Comparison of ENCODE assay signal across 8 cellular contexts in the genomic region with DNA sequence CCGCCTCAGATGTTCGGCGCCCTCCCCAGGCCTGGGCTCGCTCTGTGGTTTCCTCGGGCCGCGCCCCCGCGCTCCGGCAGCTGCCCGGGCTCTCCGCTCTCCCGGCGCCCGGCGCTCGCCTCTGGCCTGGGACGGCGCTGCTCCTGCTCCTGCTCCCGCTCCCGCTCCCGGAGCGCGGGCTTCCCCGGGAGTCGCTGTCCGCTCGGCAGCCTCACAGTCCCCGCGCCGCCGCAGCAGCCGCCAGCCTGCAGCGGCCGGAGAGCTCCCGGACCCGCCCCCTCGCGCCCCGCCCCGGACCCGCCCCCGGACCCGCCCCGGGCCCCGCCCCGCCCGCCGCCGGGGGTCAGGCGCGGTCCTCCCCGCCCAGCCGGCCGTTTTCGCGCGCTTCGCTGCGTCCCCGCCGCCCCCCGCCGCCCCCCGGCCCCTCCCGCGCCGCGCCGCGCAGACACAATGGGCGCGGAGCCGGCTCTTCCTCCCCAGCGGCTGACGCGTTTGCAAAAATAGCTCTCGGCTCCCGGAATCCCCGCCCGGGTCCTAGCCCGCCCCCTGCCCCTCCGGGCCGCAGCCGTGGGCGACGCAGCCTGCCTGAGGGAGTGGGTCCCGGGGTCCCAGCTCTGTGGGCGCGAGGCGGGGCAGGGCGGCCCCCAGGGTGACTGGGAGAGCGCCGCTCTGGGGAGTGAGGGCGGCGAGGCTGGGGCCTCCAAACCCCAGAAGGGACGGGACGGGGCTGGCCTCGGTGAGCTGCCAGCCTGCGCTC. TPM values are rescaled to one million over a fixed set of nuclear protein-coding genes. Genes with fewer than 3 reads are reported as not detected.
A peak's percentile ranks its signal among the peaks of the same experiment; 100 is the strongest.
DNase-seq lines count a peak whose midpoint lies in the region; ATAC-seq lines count a peak whose summit lies in the region.

A gene with protein sequence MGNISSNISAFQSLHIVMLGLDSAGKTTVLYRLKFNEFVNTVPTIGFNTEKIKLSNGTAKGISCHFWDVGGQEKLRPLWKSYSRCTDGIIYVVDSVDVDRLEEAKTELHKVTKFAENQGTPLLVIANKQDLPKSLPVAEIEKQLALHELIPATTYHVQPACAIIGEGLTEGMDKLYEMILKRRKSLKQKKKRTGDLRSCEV (minus strand): TSS at position 247 of the 757 bp plus-strand sequence. CDS start 495 bp downstream, outside the sequence.

- H3K9me3 ChIP-seq in effector memory CD4-positive, alpha-beta T cell (ENCODE audit: control insufficient read depth, low read length), result no peaks in the 10 kb centered on the region

- H3K36me3 Mint-ChIP-seq in stimulated activated naive B cell treated with anti-CD40 and anti-IgM and Interleukin-4, amounts not matched to agents 10 μg/mL and 1 μg/mL and 100 μg/mL, for 72 hours, result peaks cover 2 to 17% of the 10 kb centered on the region in 2 donors

- peaks cover 30 to 48% of the 10 kb centered on the region in 2 donors for H3K4me1 Mint-ChIP-seq in stimulated activated naive B cell treated with anti-CD40 and anti-IgM and Interleukin-4, amounts not matched to agents 10 μg/mL and 1 μg/mL and 100 μg/mL, for 72 hours

- DNase-seq in NCI-H2107 (lab: John Stamatoyannopoulos, UW), result peak; percentile 26
- no peak for DNase-seq in NCI-H2107 treated with DMSO at 0.1 percent for 48 hours (lab: John Stamatoyannopoulos, UW; ENCODE audit: unreplicated experiment)
- DNase-seq in NCI-H345 (lab: John Stamatoyannopoulos, UW), result peak; percentile 76
- peak; percentile 88 for DNase-seq in activated CD8-positive, alpha-beta memory T cell treated with anti-CD3 and anti-CD28 coated beads for 24 hours
- DNase-seq in effector memory CD4-positive, alpha-beta T cell, result peak; percentile 56 to 71 (median 68)
- DNase-seq in lung microvascular endothelial cell (ENCODE audit: low read depth in 2 of 2), result peak; percentile 84
- DNase-seq in stimulated activated naive B cell treated with anti-CD40 and anti-IgM and Interleukin-4, amounts not matched to agents 10 μg/mL and 1 μg/mL and 100 μg/mL, for 72 hours, result peak; percentile 51

- peaks cover 33% of the 10 kb centered on the region for H3K4me1 ChIP-seq in effector memory CD4-positive, alpha-beta T cell (ENCODE audit: control insufficient read depth, insufficient read depth, low read length, poor library complexity, severe bottlenecking)

- peak within 1 kb of the TSS; percentile 88 for H3K27ac Mint-ChIP-seq in stimulated activated naive B cell treated with anti-CD40 and anti-IgM and Interleukin-4, amounts not matched to agents 10 μg/mL and 1 μg/mL and 100 μg/mL, for 72 hours

- H3K27me3 Mint-ChIP-seq in stimulated activated naive B cell treated with anti-CD40 and anti-IgM and Interleukin-4, amounts not matched to agents 10 μg/mL and 1 μg/mL and 100 μg/mL, for 72 hours, result peaks cover 0 to 6% of the 10 kb centered on the region in 2 donors

- H3K9me3 Mint-ChIP-seq in stimulated activated naive B cell treated with anti-CD40 and anti-IgM and Interleukin-4, amounts not matched to agents 10 μg/mL and 1 μg/mL and 100 μg/mL, for 72 hours, result no peaks in the 10 kb centered on the region

- H3K4me3 ChIP-seq in effector memory CD4-positive, alpha-beta T cell (ENCODE audit: insufficient read depth, low read depth, low read length, poor library complexity, severe bottlenecking), result peak within 1 kb of the TSS; percentile 99

- ATAC-seq in HG02884 (IDR thresholded peaks at IDR 0.05; ENCODE audit: unreplicated experiment), result peak; percentile 43
- peak; percentile 62 to 73 for ATAC-seq in stimulated activated naive B cell treated with anti-CD40 and anti-IgM and Interleukin-4, amounts not matched to agents 10 μg/mL and 1 μg/mL and 100 μg/mL, for 72 hours (replicated peaks)

- peaks cover 21% of the 10 kb centered on the region for H3K36me3 ChIP-seq in effector memory CD4-positive, alpha-beta T cell (ENCODE audit: control insufficient read depth, insufficient read depth, low read length)

- no peaks in the 10 kb centered on the region for H3K27me3 ChIP-seq in effector memory CD4-positive, alpha-beta T cell (replicated peaks; ENCODE audit: control insufficient read depth, insufficient read depth, low read length, poor library complexity, severe bottlenecking)

- H3K27ac ChIP-seq in effector memory CD4-positive, alpha-beta T cell (ENCODE audit: insufficient read depth, low read length, poor library complexity, severe bottlenecking), result peak within 1 kb of the TSS; percentile 98

- peak within 1 kb of the TSS; percentile 84 to 93 for H3K4me3 Mint-ChIP-seq in stimulated activated naive B cell treated with anti-CD40 and anti-IgM and Interleukin-4, amounts not matched to agents 10 μg/mL and 1 μg/mL and 100 μg/mL, for 72 hours

RNA-seq across cellular contexts. Expression of the gene that starts here (rescaled TPM):
- 2.2 and 3.8 TPM in 2 replicates for total RNA-seq in lung microvascular endothelial cell
